ENCODE assay signal across 8 cellular contexts in the genomic region with DNA sequence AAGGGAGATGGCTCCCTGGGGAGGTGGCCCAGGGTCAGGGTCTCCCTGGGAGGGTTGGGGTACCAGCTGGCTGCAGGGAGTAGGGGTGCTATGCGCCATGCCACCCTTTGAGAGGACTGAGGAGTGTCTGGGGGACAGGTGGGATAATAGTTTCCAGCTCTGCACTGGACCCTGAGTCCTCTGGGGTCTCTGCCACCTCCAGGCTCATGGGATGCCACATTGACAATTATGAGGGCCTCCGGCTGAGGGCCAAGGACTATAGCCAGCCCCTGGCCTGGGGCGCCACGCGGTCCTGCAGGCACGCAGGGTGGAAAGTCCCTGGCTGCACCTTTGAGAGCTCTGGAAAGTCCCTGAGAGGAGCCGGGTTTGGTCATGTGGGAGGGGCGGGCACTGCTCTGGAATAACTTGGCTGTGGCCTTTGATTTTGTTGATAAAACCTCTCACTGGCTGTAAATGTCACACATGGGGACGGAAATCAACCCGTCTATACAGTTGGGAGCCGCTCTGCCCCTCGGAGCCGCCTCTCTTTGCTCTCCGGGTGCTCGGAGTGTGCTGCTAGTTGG. TPM values are rescaled to one million over a fixed set of nuclear protein-coding genes. Genes with fewer than 3 reads are reported as not detected.
DNase-seq lines count a peak whose midpoint lies in the region; ATAC-seq and TF ChIP-seq lines count a peak whose summit lies in the region.

No MANE protein-coding gene starts in this region.

- H3K27me3 ChIP-seq in OCI-LY1 (ENCODE audit: insufficient read depth, low read length) (no peaks in the 10 kb centered on the region), right atrium auricular region (no peaks in the 10 kb centered on the region)

- no peaks in the 10 kb centered on the region for H3F3A ChIP-seq in OCI-LY1 (ENCODE audit: insufficient read depth, low read length)

- ATAC-seq in GM21447 (IDR thresholded peaks at IDR 0.05; ENCODE audit: unreplicated experiment): peak; percentile 55

- peak; percentile 30 to 42 (median 40) for DNase-seq in activated naive CD4-positive, alpha-beta T cell (lab: John Stamatoyannopoulos, UW)
- DNase-seq in right atrium auricular region (ENCODE audit: low spot score): peak; percentile 69
- DNase-seq in stimulated activated CD4-positive, alpha-beta T cell treated with anti-CD3 and anti-CD28 coated beads, Interleukin-1b, Interleukin-23, amount 100 ng/mL, for 48 hours: peak; percentile 87
- DNase-seq in NCI-H2081 treated with DMSO at 0.1 percent for 48 hours (lab: John Stamatoyannopoulos, UW): no peak
- DNase-seq in GF-D8 (lab: John Stamatoyannopoulos, UW): no peak

- H3K27ac ChIP-seq in C4-2B (peak overlapping the region; percentile 35), OCI-LY1 (ENCODE audit: low read depth, low read length, poor library complexity, severe bottlenecking) (peak overlapping the region; percentile 79), right atrium auricular region (peak overlapping the region; percentile 76 to 81)

- H3K9me3 ChIP-seq in OCI-LY1 (ENCODE audit: low read length) (no peaks in the 10 kb centered on the region), right atrium auricular region (no peaks in the 10 kb centered on the region)

- H3K9ac ChIP-seq in OCI-LY1 (ENCODE audit: low read length): peak overlapping the region; percentile 16; the same call in 1 of the 2 replicates

- H2AFZ ChIP-seq in OCI-LY1 (ENCODE audit: low read length): no peak overlapping the region

- H3K79me2 ChIP-seq in OCI-LY1 (ENCODE audit: insufficient read depth, low read length): no peaks in the 10 kb centered on the region

- no peaks in the 10 kb centered on the region for H3K9me2 ChIP-seq in OCI-LY1 (ENCODE audit: low read depth, low read length)

- TF ChIP-seq CTCF in C4-2B (conservative IDR thresholded peaks at IDR 0.05) (no peak), OCI-LY1 (IDR thresholded peaks at IDR 0.05; ENCODE audit: low read length) (no peak), right atrium auricular region (IDR thresholded peaks at IDR 0.05) (no peak)

- peak overlapping the region; percentile 25; the same call in 1 of the 2 replicates for H3K4me2 ChIP-seq in OCI-LY1 (ENCODE audit: low read length)

- H3K4me3 ChIP-seq in OCI-LY1 (ENCODE audit: low read depth, low read length, poor library complexity, severe bottlenecking): no peak overlapping the region
- peak overlapping the region in 1 of 2 donors; percentile 7 for H3K4me3 ChIP-seq in right atrium auricular region

- peaks cover 45% of the 10 kb centered on the region for H3K4me1 ChIP-seq in OCI-LY1 (ENCODE audit: insufficient read depth, low read length, severe bottlenecking)
- H3K4me1 ChIP-seq in right atrium auricular region: peaks cover 0 to 27% of the 10 kb centered on the region in 2 donors

- peaks cover 79% of the 10 kb centered on the region for H3K36me3 ChIP-seq in OCI-LY1 (ENCODE audit: insufficient read depth, low read length)
- peaks cover 26% of the 10 kb centered on the region for H3K36me3 ChIP-seq in right atrium auricular region

- H4K20me1 ChIP-seq in OCI-LY1 (ENCODE audit: insufficient read depth, low read length): no peaks in the 10 kb centered on the region

RNA-seq across cellular contexts. Expression of a gene that starts 16.0 kb away (rescaled TPM):
- 1 to 10 TPM; 1.9 to 4.1 TPM for total RNA-seq in right atrium auricular region

RNA-seq across cellular contexts. Expression of a gene that starts 36.2 kb away (rescaled TPM):
- total RNA-seq in right atrium auricular region: 100 to 1,000 TPM; 329 to 428 TPM

RNA-seq across cellular contexts. Expression of a gene that starts 42.2 kb away (rescaled TPM):
- total RNA-seq in right atrium auricular region: 100 to 1,000 TPM; 203 to 233 TPM

RNA-seq across cellular contexts. Expression of a gene that starts 42.7 kb away (rescaled TPM):
- total RNA-seq in right atrium auricular region: not detected

RNA-seq across cellular contexts. Expression of a gene that starts 49.7 kb away (rescaled TPM):
- total RNA-seq in right atrium auricular region: 10 to 100 TPM; 10.8 to 11.3 TPM

Comparison
In these comparisons a context has a peak if more than half of its experiments do, and no peak if none do; other contexts are left out.
1. DNase-seq: peak in activated naive CD4-positive, alpha-beta T cell (4 of 4), right atrium auricular region (single experiment) and stimulated activated CD4-positive, alpha-beta T cell treated with anti-CD3 and anti-CD28 coated beads, Interleukin-1b, Interleukin-23, amount 100 ng/mL, for 48 hours (single experiment); none in NCI-H2081 treated with DMSO at 0.1 percent for 48 hours (single experiment) and GF-D8 (single experiment).
2. Peak in every context shown above with its lines, with median percentiles within 50 percentile points of each other: H3K27ac ChIP-seq.